Comparison of ENCODE assay signal across 13 cellular contexts in the genomic region with DNA sequence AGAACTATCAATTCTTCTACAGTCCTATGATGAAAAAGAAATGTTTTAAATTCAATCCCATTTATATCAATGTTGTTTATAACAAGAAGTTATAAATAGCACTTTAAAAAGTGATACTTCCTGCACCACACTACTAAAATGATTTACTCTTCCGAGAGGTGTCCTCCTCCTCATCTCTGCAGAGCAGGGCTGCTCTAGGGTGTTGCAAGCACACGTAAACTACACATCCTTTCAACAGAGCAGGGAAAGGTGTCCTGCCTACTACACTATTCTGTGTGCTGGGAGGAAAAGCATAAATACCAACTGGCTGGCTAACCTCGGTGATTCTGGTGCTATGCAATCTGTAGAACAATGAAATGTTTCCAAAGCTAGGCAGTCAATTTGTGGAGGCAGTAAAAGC.
DNase-seq lines count a peak whose midpoint lies in the region; ATAC-seq and TF ChIP-seq lines count a peak whose summit lies in the region.
"Had no signal": no experiment of that assay in that cellular context is flagged by ENCODE, and none has a peak within 500 bp of the region (broad histone marks: within the 10 kb centered on the region; RNA-seq: fewer than 3 reads in every experiment).

No MANE protein-coding gene starts in this region.

- H3K36me3 Mint-ChIP-seq in glutamatergic neuron (ENCODE audit: unreplicated experiment): no peaks in the 10 kb centered on the region

- no peaks in the 10 kb centered on the region for H3K27me3 Mint-ChIP-seq in glutamatergic neuron (ENCODE audit: unreplicated experiment)
- H3K27me3 Mint-ChIP-seq: CD4-positive, CD25-positive, alpha-beta regulatory T cell had no signal

- H3K4me3 Mint-ChIP-seq in glutamatergic neuron (ENCODE audit: unreplicated experiment): no peak overlapping the region
- H3K4me3 Mint-ChIP-seq: CD4-positive, CD25-positive, alpha-beta regulatory T cell; GM23338 had no signal

- H3K9me3 Mint-ChIP-seq in glutamatergic neuron (ENCODE audit: unreplicated experiment): no peaks in the 10 kb centered on the region
- H3K9me3 Mint-ChIP-seq: CD4-positive, CD25-positive, alpha-beta regulatory T cell; GM23338 had no signal

- no peak overlapping the region for H3K27ac Mint-ChIP-seq in glutamatergic neuron (ENCODE audit: unreplicated experiment)
- H3K27ac Mint-ChIP-seq: GM23338 had no signal

- ATAC-seq in GM18909 (IDR thresholded peaks at IDR 0.05; ENCODE audit: poor library complexity, unreplicated experiment): peak; percentile 46
- no peak for ATAC-seq in GM21528 (IDR thresholded peaks at IDR 0.05; ENCODE audit: low FRiP score, unreplicated experiment)
- ATAC-seq in GM21723 (IDR thresholded peaks at IDR 0.05; ENCODE audit: unreplicated experiment): no peak
- ATAC-seq: GM23338 had no signal

- DNase-seq in amniotic epithelial cell (ENCODE audit: low read depth): peak; percentile 41
- peak; percentile 16 for DNase-seq in kidney glomerular epithelial cell (lab: John Stamatoyannopoulos, UW)
- peak; percentile 47 for DNase-seq in putamen (ENCODE audit: low spot score)
- DNase-seq in glutamatergic neuron: no peak
- no peak for DNase-seq in HuH-7 (ENCODE audit: low spot score)
- DNase-seq: ACHN; CD4-positive, CD25-positive, alpha-beta regulatory T cell; DMS53; GF-D8 had no signal

- TF ChIP-seq CTCF in glutamatergic neuron (IDR thresholded peaks at IDR 0.05; ENCODE audit: partially characterized antibody, unreplicated experiment): no peak

- H3K4me1 Mint-ChIP-seq in glutamatergic neuron (ENCODE audit: low read depth, unreplicated experiment): no peaks in the 10 kb centered on the region

Comparison
In these comparisons a context has a peak if more than half of its experiments do, and no peak if none do; other contexts are left out.
1. DNase-seq: peak in amniotic epithelial cell (single experiment), kidney glomerular epithelial cell (single experiment) and putamen (single experiment); none in glutamatergic neuron (single experiment) and HuH-7 (single experiment).